ENCODE assay signal across 8 cellular contexts in genomic region chr22:20857838-20858614, GRCh38. TPM values are rescaled to one million over a fixed set of nuclear protein-coding genes. Genes with fewer than 3 reads are reported as not detected.
DNase-seq lines count a peak whose midpoint lies in the region; ATAC-seq and TF ChIP-seq lines count a peak whose summit lies in the region.

No MANE protein-coding gene starts in this region.

- H3K4me1 ChIP-seq in BE2C: no peaks in the 10 kb centered on the region
- peaks cover 6 to 14% of the 10 kb centered on the region in 2 donors for H3K4me1 ChIP-seq in lung (ENCODE audit: control insufficient read depth in 2 of 2, insufficient read depth in 2 of 2, low read length in 2 of 2)

- 0 to 1% methylated on average over 38 of the region's 38 CpGs for WGBS in lung, 2 donors

- peaks cover 49% of the 10 kb centered on the region for H3K4me1 Mint-ChIP-seq in activated CD8-positive, alpha-beta T cell treated with anti-CD3 and anti-CD28 coated beads, Interleukin-2, amount 10 ng/mL, durations not matched to agents 7 days and 5 days (ENCODE audit: low read depth)

- no peaks in the 10 kb centered on the region for H3K9me3 Mint-ChIP-seq in activated CD8-positive, alpha-beta T cell treated with anti-CD3 and anti-CD28 coated beads, Interleukin-2, amount 10 ng/mL, durations not matched to agents 7 days and 5 days (ENCODE audit: insufficient read depth)

- peak overlapping the region; percentile 88 for H3K27ac Mint-ChIP-seq in activated CD8-positive, alpha-beta T cell treated with anti-CD3 and anti-CD28 coated beads, Interleukin-2, amount 10 ng/mL, durations not matched to agents 7 days and 5 days

- CTCF ChIA-PET in activated CD8-positive, alpha-beta T cell treated with anti-CD3 and anti-CD28 coated beads, Interleukin-2, amount 10 ng/mL, durations not matched to agents 7 days and 5 days (lab: Charles Lee): no interaction called here

- TF ChIP-seq CTCF in BE2C (IDR thresholded peaks at IDR 0.05; ENCODE audit: low read depth, low read length) (no peak), lung (IDR thresholded peaks at IDR 0.05; ENCODE audit: control extremely low read depth, extremely low read depth) (no peak)

- H3K4me3 ChIP-seq in BE2C (ENCODE audit: low read depth, low read length): peak overlapping the region; percentile 93
- H3K4me3 ChIP-seq in lung: peak overlapping the region; percentile 55

- POLR2A ChIA-PET in activated CD8-positive, alpha-beta T cell treated with anti-CD3 and anti-CD28 coated beads, Interleukin-2, amount 10 ng/mL, durations not matched to agents 7 days and 5 days (lab: Charles Lee): interaction anchor here (0.7 kb wide), 1 partner anchor 45 kb away, joined by 3 read pairs; no protein-coding TSS in a partner anchor

- H3K36me3 Mint-ChIP-seq in activated CD8-positive, alpha-beta T cell treated with anti-CD3 and anti-CD28 coated beads, Interleukin-2, amount 10 ng/mL, durations not matched to agents 7 days and 5 days (ENCODE audit: low read depth): peaks cover 18% of the 10 kb centered on the region

- no peaks in the 10 kb centered on the region for H3K27me3 ChIP-seq in BE2C
- no peaks in the 10 kb centered on the region for H3K27me3 ChIP-seq in lung (ENCODE audit: control insufficient read depth, insufficient read depth)

- H3K9me3 ChIP-seq in BE2C (no peaks in the 10 kb centered on the region), lung (ENCODE audit: control insufficient read depth in 2 of 2, insufficient read depth in 1 of 2, low read length in 1 of 2) (peaks cover 0 to 1% of the 10 kb centered on the region in 2 donors)

- H3K36me3 ChIP-seq in BE2C: no peaks in the 10 kb centered on the region
- H3K36me3 ChIP-seq in lung (ENCODE audit: control insufficient read depth in 2 of 2, insufficient read depth in 2 of 2, low read length in 2 of 2): no peaks in the 10 kb centered on the region

- ATAC-seq in GM19324 (IDR thresholded peaks at IDR 0.05; ENCODE audit: low FRiP score, unreplicated experiment): peak; percentile 70
- ATAC-seq in HG03442 (IDR thresholded peaks at IDR 0.05; ENCODE audit: unreplicated experiment): peak; percentile 47
- ATAC-seq in activated CD8-positive, alpha-beta T cell treated with anti-CD3 and anti-CD28 coated beads, Interleukin-2, amount 10 ng/mL, durations not matched to agents 7 days and 5 days: peak; percentile 69
- peak; percentile 64 for ATAC-seq in lung (ENCODE audit: insufficient read depth, low FRiP score)

- DNase-seq in BE2C (peak; percentile 95), NCI-H748 (lab: John Stamatoyannopoulos, UW; ENCODE audit: unreplicated experiment) (peak; percentile 87), lung (ENCODE audit: low spot score) (peak; percentile 85)
- peak; percentile 86 for DNase-seq in activated CD8-positive, alpha-beta T cell treated with anti-CD3 and anti-CD28 coated beads, Interleukin-2, amount 10 ng/mL, durations not matched to agents 7 days and 5 days
- peak; percentile 75 for DNase-seq in effector CD4-positive, alpha-beta T cell
- DNase-seq in stimulated activated CD4-positive, alpha-beta T cell treated with anti-CD3 and anti-CD28 coated beads, TNF-alpha, amount 100 ng/mL, for 1 hour (ENCODE audit: low read depth in 3 of 3, low spot score in 1 of 3): peak; percentile 56 to 68 (median 66)

- peak overlapping the region; percentile 89 for H3K4me3 Mint-ChIP-seq in activated CD8-positive, alpha-beta T cell treated with anti-CD3 and anti-CD28 coated beads, Interleukin-2, amount 10 ng/mL, durations not matched to agents 7 days and 5 days

- H3K27me3 Mint-ChIP-seq in activated CD8-positive, alpha-beta T cell treated with anti-CD3 and anti-CD28 coated beads, Interleukin-2, amount 10 ng/mL, durations not matched to agents 7 days and 5 days (ENCODE audit: low read depth): no peaks in the 10 kb centered on the region

- H3K27ac ChIP-seq in lung (ENCODE audit: low read depth in 1 of 2, low read length in 1 of 2): peak overlapping the region; percentile 65 to 95

RNA-seq across cellular contexts. Expression of gene PI4KA, which starts 0.6 kb away (rescaled TPM):
- 155 TPM for polyA plus RNA-seq in BE2C (2012; ENCODE audit: insufficient read depth, insufficient read length, low read depth)
- total RNA-seq in activated CD8-positive, alpha-beta T cell treated with anti-CD3 and anti-CD28 coated beads, Interleukin-2, amount 10 ng/mL, durations not matched to agents 7 days and 5 days: 100 to 1,000 TPM; 112 to 120 TPM
- total RNA-seq in lung: 100 to 1,000 TPM in 1 of 2 donors, 10 to 100 TPM in 1; 54.7 to 107 TPM
- polyA plus RNA-seq in lung: 10 to 100 TPM; 35.4 to 45.8 TPM

RNA-seq across cellular contexts. Expression of gene SNAP29, which starts 0.8 kb away (rescaled TPM):
- 26.5 TPM for polyA plus RNA-seq in BE2C (2012; ENCODE audit: insufficient read depth, insufficient read length, low read depth)
- 10 to 100 TPM; 30.7 to 32.3 TPM for total RNA-seq in activated CD8-positive, alpha-beta T cell treated with anti-CD3 and anti-CD28 coated beads, Interleukin-2, amount 10 ng/mL, durations not matched to agents 7 days and 5 days
- total RNA-seq in lung: 10 to 100 TPM; 14.8 to 27.2 TPM
- 10 to 100 TPM; 14.9 to 19.3 TPM for polyA plus RNA-seq in lung

RNA-seq across cellular contexts. Expression of gene CRKL, which starts 59.2 kb away (rescaled TPM):
- 51.2 TPM for polyA plus RNA-seq in BE2C (2012; ENCODE audit: insufficient read depth, insufficient read length, low read depth)
- 10 to 100 TPM; 87.0 to 87.4 TPM for total RNA-seq in activated CD8-positive, alpha-beta T cell treated with anti-CD3 and anti-CD28 coated beads, Interleukin-2, amount 10 ng/mL, durations not matched to agents 7 days and 5 days
- total RNA-seq in lung: 10 to 100 TPM; 54.9 to 58.6 TPM
- 10 to 100 TPM; 18.3 to 23.3 TPM for polyA plus RNA-seq in lung

Comparison
In these comparisons a context has a peak if more than half of its experiments do, and no peak if none do; other contexts are left out.
1. Peak in every context shown above with its lines: DNase-seq, ATAC-seq, H3K4me3 ChIP-seq and H3K27ac ChIP-seq.